Comparison of ENCODE assay signal across 1 cellular context in the genomic region with DNA sequence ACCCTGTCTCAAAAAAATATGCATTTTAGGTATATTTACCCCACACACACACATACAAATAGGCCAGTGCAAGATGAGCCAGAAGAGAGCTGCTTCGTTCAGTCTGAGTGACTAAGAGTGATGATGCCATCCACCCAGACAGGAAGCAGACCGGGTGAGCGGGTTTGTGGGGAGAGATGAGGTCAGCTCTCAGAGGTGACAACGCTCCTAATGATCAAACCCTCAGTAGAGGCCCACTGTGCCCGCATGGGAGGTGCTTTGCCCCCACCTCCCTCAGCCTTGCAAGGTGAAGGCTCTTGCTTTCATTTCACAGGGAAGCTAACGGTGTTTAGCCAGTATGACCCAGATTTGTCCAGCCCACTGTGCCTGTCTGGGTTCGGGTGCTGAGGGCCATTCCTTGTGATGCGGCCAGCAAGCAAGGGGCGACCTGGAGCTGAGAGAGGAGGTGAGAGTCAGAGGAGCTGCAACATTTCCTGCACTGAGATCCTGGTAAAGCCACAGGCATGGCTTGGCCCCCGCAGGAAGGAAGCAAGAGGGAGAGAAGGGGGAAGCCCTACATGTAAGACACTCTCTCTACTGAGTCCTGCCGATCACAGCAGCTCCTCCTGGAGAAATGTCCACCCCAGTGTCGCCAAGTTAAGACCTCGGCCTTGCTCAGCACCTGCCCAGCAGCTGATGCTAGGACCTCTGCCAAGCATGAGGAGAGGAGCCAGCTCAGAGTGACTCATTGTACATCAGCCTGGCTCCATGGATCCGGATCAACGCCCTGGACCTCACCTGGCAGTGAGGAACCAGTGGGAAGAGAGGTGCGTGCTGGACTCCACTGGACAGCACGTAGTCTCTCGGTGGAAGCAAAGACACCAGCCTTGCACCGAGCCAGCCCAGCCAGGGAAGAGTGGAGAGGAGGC.
TF ChIP-seq lines count a peak whose summit lies in the region.

No MANE protein-coding gene starts in this region.

TF ChIP-seq in SK-N-SH, 30 proteins besides CTCF, POLR2A, EP300 and RAD21 (continued from another document):
- TF ChIP-seq, protein P1, sequence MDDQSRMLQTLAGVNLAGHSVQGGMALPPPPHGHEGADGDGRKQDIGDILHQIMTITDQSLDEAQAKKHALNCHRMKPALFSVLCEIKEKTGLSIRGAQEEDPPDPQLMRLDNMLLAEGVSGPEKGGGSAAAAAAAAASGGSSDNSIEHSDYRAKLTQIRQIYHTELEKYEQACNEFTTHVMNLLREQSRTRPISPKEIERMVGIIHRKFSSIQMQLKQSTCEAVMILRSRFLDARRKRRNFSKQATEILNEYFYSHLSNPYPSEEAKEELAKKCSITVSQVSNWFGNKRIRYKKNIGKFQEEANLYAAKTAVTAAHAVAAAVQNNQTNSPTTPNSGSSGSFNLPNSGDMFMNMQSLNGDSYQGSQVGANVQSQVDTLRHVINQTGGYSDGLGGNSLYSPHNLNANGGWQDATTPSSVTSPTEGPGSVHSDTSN (IDR thresholded peaks at IDR 0.05) = peak; percentile 77
- TF ChIP-seq NFIC (IDR thresholded peaks at IDR 0.05; ENCODE audit: borderline replicate concordance) (peak; percentile 77), MEF2A (IDR thresholded peaks at IDR 0.05; ENCODE audit: borderline replicate concordance, low read depth) (no peak), CHD2 (IDR thresholded peaks at IDR 0.05; ENCODE audit: low read length, partially characterized antibody) (no peak), REST (IDR thresholded peaks at IDR 0.05; ENCODE audit: low read depth, low read length) (no peak), SIN3A (IDR thresholded peaks at IDR 0.05; ENCODE audit: borderline replicate concordance, low read depth, low read length) (no peak), NRF1 (IDR thresholded peaks at IDR 0.05; ENCODE audit: low read depth, low read length) (no peak), TEAD4 (IDR thresholded peaks at IDR 0.05; ENCODE audit: borderline replicate concordance, insufficient read depth) (no peak), JUND (IDR thresholded peaks at IDR 0.05) (peak; percentile 51; the same call in 1 of the 2 replicates), FOSL2 (IDR thresholded peaks at IDR 0.05; ENCODE audit: borderline replicate concordance, low read depth) (peak; percentile 74; the same call in 1 of the 2 replicates), FOXJ3 (CRISPR knock-in tag; IDR thresholded peaks at IDR 0.05) (no peak), ELF1 (IDR thresholded peaks at IDR 0.05) (no peak), YY1 (IDR thresholded peaks at IDR 0.05; ENCODE audit: low read depth) (no peak)
- TF ChIP-seq, protein P2, sequence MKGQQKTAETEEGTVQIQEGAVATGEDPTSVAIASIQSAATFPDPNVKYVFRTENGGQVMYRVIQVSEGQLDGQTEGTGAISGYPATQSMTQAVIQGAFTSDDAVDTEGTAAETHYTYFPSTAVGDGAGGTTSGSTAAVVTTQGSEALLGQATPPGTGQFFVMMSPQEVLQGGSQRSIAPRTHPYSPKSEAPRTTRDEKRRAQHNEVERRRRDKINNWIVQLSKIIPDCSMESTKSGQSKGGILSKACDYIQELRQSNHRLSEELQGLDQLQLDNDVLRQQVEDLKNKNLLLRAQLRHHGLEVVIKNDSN (IDR thresholded peaks at IDR 0.05; ENCODE audit: borderline replicate concordance, low read depth) = no peak
- TF ChIP-seq, protein P3, sequence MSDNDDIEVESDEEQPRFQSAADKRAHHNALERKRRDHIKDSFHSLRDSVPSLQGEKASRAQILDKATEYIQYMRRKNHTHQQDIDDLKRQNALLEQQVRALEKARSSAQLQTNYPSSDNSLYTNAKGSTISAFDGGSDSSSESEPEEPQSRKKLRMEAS (IDR thresholded peaks at IDR 0.05; ENCODE audit: low read depth) = peak; percentile 31; the same call in 1 of the 2 replicates
